ENCODE assay signal across 8 cellular contexts in the genomic region with DNA sequence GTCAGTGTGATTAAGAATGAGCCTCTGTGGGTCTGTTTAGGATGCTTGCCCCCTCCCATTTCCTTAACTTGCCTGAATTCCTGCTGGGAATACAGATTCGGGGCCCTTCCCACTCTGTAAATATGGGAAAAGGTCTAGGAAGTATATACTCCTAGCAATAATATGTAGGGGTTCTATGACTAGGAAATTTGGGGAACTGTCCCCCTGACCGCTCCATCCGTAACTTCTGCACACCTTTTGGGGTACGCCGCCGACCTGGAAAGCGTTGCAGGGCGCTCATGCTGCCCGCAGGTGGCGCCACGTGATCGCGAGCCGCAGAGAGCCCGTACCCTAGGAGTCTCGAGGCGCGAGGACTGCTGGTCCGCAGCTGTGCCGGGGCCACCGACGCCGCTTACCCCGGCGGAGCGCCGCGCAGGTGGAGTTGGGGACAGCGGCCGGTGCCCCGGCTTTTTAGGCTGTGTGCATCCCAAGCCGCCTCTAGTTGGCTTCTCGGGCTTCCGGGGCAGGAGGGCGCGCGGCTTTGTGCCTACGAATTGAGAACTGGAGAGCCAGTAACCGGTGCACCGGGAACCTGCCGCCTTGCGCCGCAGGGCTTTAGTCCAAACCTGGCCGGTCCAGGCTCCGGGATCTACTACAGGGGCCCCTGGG. TPM values are rescaled to one million over a fixed set of nuclear protein-coding genes. Genes with fewer than 3 reads are reported as not detected.
DNase-seq lines count a peak whose midpoint lies in the region; ATAC-seq and TF ChIP-seq lines count a peak whose summit lies in the region.

No MANE protein-coding gene starts in this region.

- DNase-seq in CD14-positive monocyte (ENCODE audit: low spot score) (peak; percentile 78), OCI-M2 (lab: John Stamatoyannopoulos, UW; ENCODE audit: unreplicated experiment) (peak; percentile 73), activated T-helper 1 cell treated with Interleukin-2 at 50 U/mL for 16 hours (ENCODE audit: low read depth) (peak; percentile 69), fibroblast of lung (ENCODE audit: low read depth in 2 of 2) (peak; percentile 55 to 66)
- peak; percentile 75 to 88 (median 82) for DNase-seq in naive thymus-derived CD8-positive, alpha-beta T cell
- DNase-seq in stimulated activated CD8-positive, alpha-beta memory T cell treated with anti-CD3 and anti-CD28 coated beads, Interleukin-7, amount 100 ng/mL, for 48 hours (ENCODE audit: extremely low read depth in 1 of 2, low read depth in 1 of 2), result peak; percentile 53 to 70

- POLR2A ChIA-PET in naive thymus-derived CD8-positive, alpha-beta T cell (lab: Charles Lee), result interaction anchor here (0.6 to 3.0 kb wide), 13 partner anchors 138 to 1920 kb away, joined by 3 to 28 read pairs (median 4); a partner anchor contains a TSS

- H3K27me3 ChIP-seq in fibroblast of lung (ENCODE audit: control insufficient read depth, insufficient read depth, low read length), result peaks cover 2% of the 10 kb centered on the region

- H3K27ac Mint-ChIP-seq in CD14-positive monocyte, result peak overlapping the region; percentile 87 to 95 (median 90)
- H3K27ac Mint-ChIP-seq in naive thymus-derived CD8-positive, alpha-beta T cell, result peak overlapping the region; percentile 91 to 98 (median 96)

- peaks cover 32% of the 10 kb centered on the region for H3K4me1 Mint-ChIP-seq in CD14-positive monocyte
- peaks cover 18 to 50% (median 43%) of the 10 kb centered on the region in 4 donors for H3K4me1 Mint-ChIP-seq in naive thymus-derived CD8-positive, alpha-beta T cell

- H3K36me3 Mint-ChIP-seq in CD14-positive monocyte, result peaks cover 0 to 8% of the 10 kb centered on the region in 2 donors
- peaks cover 0 to 2% (median 0%) of the 10 kb centered on the region in 3 donors for H3K36me3 Mint-ChIP-seq in naive thymus-derived CD8-positive, alpha-beta T cell

- H3K4me3 Mint-ChIP-seq in CD14-positive monocyte, result peak overlapping the region; percentile 88 to 90
- peak overlapping the region; percentile 94 to 99 (median 96) for H3K4me3 Mint-ChIP-seq in naive thymus-derived CD8-positive, alpha-beta T cell

- no peaks in the 10 kb centered on the region for H3K36me3 ChIP-seq in fibroblast of lung (ENCODE audit: control insufficient read depth, insufficient read depth, low read length)

- H3K27ac ChIP-seq in fibroblast of lung (ENCODE audit: insufficient read depth, low read length), result peak overlapping the region; percentile 62

- H3K27me3 Mint-ChIP-seq in CD14-positive monocyte (ENCODE audit: low read depth in 3 of 3), result peaks cover 17 to 47% (median 26%) of the 10 kb centered on the region in 3 donors
- peaks cover 0 to 17% (median 2%) of the 10 kb centered on the region in 5 donors for H3K27me3 Mint-ChIP-seq in naive thymus-derived CD8-positive, alpha-beta T cell

- H3K9me3 ChIP-seq in fibroblast of lung (ENCODE audit: control insufficient read depth, insufficient read depth, low read depth, low read length), result no peaks in the 10 kb centered on the region

- H2AFZ ChIP-seq in fibroblast of lung (ENCODE audit: low read length), result peak overlapping the region; percentile 51

- peaks cover 0 to 2% (median 0%) of the 10 kb centered on the region in 7 donors for H3K9me3 Mint-ChIP-seq in CD14-positive monocyte
- H3K9me3 Mint-ChIP-seq in naive thymus-derived CD8-positive, alpha-beta T cell, result no peaks in the 10 kb centered on the region

- TF ChIP-seq CTCF in CD14-positive monocyte (IDR thresholded peaks at IDR 0.05) (peak; percentile 99), fibroblast of lung (conservative IDR thresholded peaks at IDR 0.05 in 1 of 2, IDR thresholded peaks at IDR 0.05 in 1 of 2; ENCODE audit: low read depth in 1 of 2, low read length in 2 of 2) (peak; percentile 88 to 94)

- H3K4me1 ChIP-seq in fibroblast of lung (ENCODE audit: control insufficient read depth, extremely low read depth, insufficient read depth, low read length), result peaks cover 3% of the 10 kb centered on the region

- intact Hi-C loops in CD14-positive monocyte (cut with micrococcal nuclease), result loop anchor here (2.0 to 10.0 kb wide), 8 partner anchors 149 to 567 kb away; a partner anchor contains a TSS

- peak; percentile 43 for ATAC-seq in GM19395 (IDR thresholded peaks at IDR 0.05; ENCODE audit: unreplicated experiment)
- ATAC-seq in HG03520 (IDR thresholded peaks at IDR 0.05; ENCODE audit: unreplicated experiment), result peak; percentile 31
- peak; percentile 51 to 57 for ATAC-seq in naive thymus-derived CD8-positive, alpha-beta T cell

- peak overlapping the region; percentile 53 to 91 (median 63) for H3K4me3 ChIP-seq in fibroblast of lung (replicated peaks in 1 of 4; ENCODE audit: control extremely low read depth in 1 of 4, insufficient read depth in 1 of 4, low read depth in 3 of 4, low read length in 4 of 4)

- H3K4me2 ChIP-seq in fibroblast of lung (ENCODE audit: extremely low read depth, insufficient read depth, low read length), result peak overlapping the region; percentile 91

- H3K79me2 ChIP-seq in fibroblast of lung (ENCODE audit: control insufficient read depth, insufficient read depth, low read length), result no peaks in the 10 kb centered on the region

- peak overlapping the region; percentile 60 for H3K9ac ChIP-seq in fibroblast of lung (ENCODE audit: insufficient read depth, low read length)

- H4K20me1 ChIP-seq in fibroblast of lung (ENCODE audit: control insufficient read depth, extremely low read depth, insufficient read depth, low read length), result no peaks in the 10 kb centered on the region

RNA-seq across cellular contexts. Expression of a gene that starts 0.7 kb away (rescaled TPM):
- polyA plus RNA-seq in CD14-positive monocyte (1 to 10 TPM; 1.6 to 2.2 TPM), fibroblast of lung (3.4 and 4.7 TPM in 2 replicates)
- 4.4 and 6.1 TPM in 2 replicates for total RNA-seq in fibroblast of lung
- 4.0 and 4.9 TPM in 2 replicates for polyA plus RNA-seq in fibroblast of lung (2012)
- 5.0 and 6.9 TPM in 2 replicates for polyA minus RNA-seq in fibroblast of lung (ENCODE audit: low replicate concordance)
- 10 to 100 TPM; 14.9 to 15.5 TPM for total RNA-seq in naive thymus-derived CD8-positive, alpha-beta T cell
- polyA plus RNA-seq in naive thymus-derived CD8-positive, alpha-beta T cell, result 1 to 10 TPM; 4.4 to 5.7 (median 5.3) TPM

RNA-seq across cellular contexts. Expression of a gene that starts 48.2 kb away (rescaled TPM):
- polyA plus RNA-seq in CD14-positive monocyte (under 1 TPM in 1 of 2 donors, not detected in 1; 0.09 TPM), fibroblast of lung (6.1 and 11.4 TPM in 2 replicates)
- total RNA-seq in fibroblast of lung, result 8.1 and 10.5 TPM in 2 replicates
- 4.0 and 7.3 TPM in 2 replicates for polyA plus RNA-seq in fibroblast of lung (2012)
- 0.56 and 2.4 TPM in 2 replicates for polyA minus RNA-seq in fibroblast of lung (ENCODE audit: low replicate concordance)
- 1 to 10 TPM; 1.8 to 2.5 TPM for total RNA-seq in naive thymus-derived CD8-positive, alpha-beta T cell
- polyA plus RNA-seq in naive thymus-derived CD8-positive, alpha-beta T cell, result not detected

Comparison
In these comparisons a context has a peak if more than half of its experiments do, and no peak if none do; other contexts are left out.
1. Peak in every context shown above with its lines: DNase-seq, ATAC-seq, H3K4me3 ChIP-seq and H3K27ac ChIP-seq.
2. RNA of a gene that starts 48.2 kb away (polyA plus RNA-seq): 4.0 to 11.4 TPM in fibroblast of lung; 0.09 TPM in CD14-positive monocyte and not detected in naive thymus-derived CD8-positive, alpha-beta T cell; every median in the first group is over 4 times any median in the second.